1 cellular context compared by ENCODE assay signal in genomic region chr22:38177044-38177443, GRCh38.
TF ChIP-seq lines count a peak whose summit lies in the region.

No MANE protein-coding gene starts in this region.

TF ChIP-seq in H1, 55 proteins besides CTCF, POLR2A, EP300 and RAD21:
- TF ChIP-seq JUN (IDR thresholded peaks at IDR 0.05; ENCODE audit: low read depth, low read length) (no peak), ASH2L (IDR thresholded peaks at IDR 0.05; ENCODE audit: low read length) (no peak), E2F6 (IDR thresholded peaks at IDR 0.05) (no peak), SRF (IDR thresholded peaks at IDR 0.05; ENCODE audit: low read depth, low read length) (no peak), CEBPB (IDR thresholded peaks at IDR 0.05; ENCODE audit: low read depth, low read length) (no peak), CHD2 (IDR thresholded peaks at IDR 0.05; ENCODE audit: low read length) (no peak), JUND (IDR thresholded peaks at IDR 0.05; ENCODE audit: low read length) (no peak), SIX5 (IDR thresholded peaks at IDR 0.05; ENCODE audit: low read depth, low read length) (no peak), ATF2 (IDR thresholded peaks at IDR 0.05; ENCODE audit: low read length) (no peak), CTBP2 (IDR thresholded peaks at IDR 0.05; ENCODE audit: borderline replicate concordance, insufficient read depth, insufficient read length, low read length) (no peak), KDM5A (IDR thresholded peaks at IDR 0.05; ENCODE audit: low read length) (no peak), ATF3 (IDR thresholded peaks at IDR 0.05; ENCODE audit: insufficient read depth, low read depth, low read length) (no peak)
